Comparison of ENCODE assay signal across 18 cellular contexts in the genomic region with DNA sequence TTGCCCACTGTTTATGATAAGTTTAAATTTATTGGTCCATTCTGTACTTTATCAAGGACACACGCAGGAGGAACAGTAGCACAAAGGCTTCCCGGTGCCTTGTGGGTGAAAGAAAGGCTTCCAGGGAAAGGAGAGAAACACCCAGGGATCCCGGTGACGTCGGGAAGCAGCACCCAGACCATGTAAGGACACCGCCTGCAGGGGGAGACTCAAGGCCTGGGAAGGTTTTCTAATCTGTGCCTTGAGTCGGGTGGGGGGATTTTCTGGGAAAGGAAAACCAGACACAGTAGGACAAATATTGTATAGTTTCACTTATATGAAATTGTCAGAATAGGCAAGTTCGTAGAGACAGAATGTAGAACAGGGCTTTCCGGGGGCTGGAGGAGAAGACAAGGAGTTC. TPM values are rescaled to one million over a fixed set of nuclear protein-coding genes. Genes with fewer than 3 reads are reported as not detected.
A peak's percentile ranks its signal among the peaks of the same experiment; 100 is the strongest.
DNase-seq lines count a peak whose midpoint lies in the region; ATAC-seq, FAIRE-seq and TF ChIP-seq lines count a peak whose summit lies in the region.
"Not testable (repeated sequence)": the region's sequence is repeated elsewhere in the genome, so short reads cannot be mapped to it uniquely, and the experiment has no call there.
"Had no signal": no experiment of that assay in that cellular context is flagged by ENCODE, and none has a peak within 500 bp of the region (broad histone marks: within the 10 kb centered on the region; RNA-seq: fewer than 3 reads in every experiment).

No MANE protein-coding gene starts in this region.

- not testable (repeated sequence) for H2BK15ac ChIP-seq in H9 (ENCODE audit: low read depth, low read length)

- not testable (repeated sequence) for H3K4me1 Mint-ChIP-seq in H9

- not testable (repeated sequence) for H2AFZ ChIP-seq in H9 (ENCODE audit: low read length); PC-9; endothelial cell of umbilical vein (ENCODE audit: low read depth, low read length)

- not testable (repeated sequence) for H3K27ac ChIP-seq in C4-2B; H9 (ENCODE audit: insufficient read length, low read depth, low read length); PC-9; endothelial cell of umbilical vein (ENCODE audit: insufficient read depth, low read depth, low read length); left ventricle myocardium inferior (replicated peaks)

- not testable (repeated sequence) for H2BK20ac ChIP-seq in H9 (ENCODE audit: low read depth, low read length, poor library complexity, severe bottlenecking)

- not testable (repeated sequence) for TF ChIP-seq POLR2A in endothelial cell of umbilical vein (IDR thresholded peaks at IDR 0.05; ENCODE audit: low read depth, low read length)

- H3K9me2 ChIP-seq in PC-9 (ENCODE audit: insufficient read depth): not testable (repeated sequence)

- H4K20me1 ChIP-seq in H9 (ENCODE audit: control insufficient read depth, insufficient read depth, insufficient read length); PC-9 (ENCODE audit: insufficient read depth); endothelial cell of umbilical vein (replicated peaks; ENCODE audit: control insufficient read depth, extremely low read depth, insufficient read depth, low read length): not testable (repeated sequence)

- no CpG with 5 or more reads among the region's 9 CpGs for WGBS in H9 (ENCODE audit: extremely low coverage, insufficient read length, low lambda C conversion rate)

- H3T11ph ChIP-seq in H9 (ENCODE audit: low read length): not testable (repeated sequence)

- H3K56ac ChIP-seq in H9 (ENCODE audit: insufficient read length, low read depth, low read length): not testable (repeated sequence)

- peak; percentile 72 for ATAC-seq in mucosa of descending colon

- not testable (repeated sequence) for H3K36me3 ChIP-seq in PC-9 (ENCODE audit: low read depth); endothelial cell of umbilical vein (ENCODE audit: control insufficient read depth in 2 of 2, extremely low read depth in 1 of 2, insufficient read depth in 2 of 2, low read length in 2 of 2); left ventricle myocardium inferior; mucosa of descending colon (ENCODE audit: low read depth)

- H3K4me3 ChIP-seq in PC-9; astrocyte of the spinal cord (ENCODE audit: low read depth, low read length); endothelial cell of umbilical vein (replicated peaks in 1 of 3; ENCODE audit: insufficient read depth in 1 of 3, low read depth in 1 of 3, low read length in 3 of 3); left ventricle myocardium inferior; mucosa of descending colon: not testable (repeated sequence)

- H3K9ac ChIP-seq in H9 (ENCODE audit: extremely low read depth, insufficient read length, low read length); endothelial cell of umbilical vein (replicated peaks; ENCODE audit: extremely low read depth, insufficient read depth, low read length): not testable (repeated sequence)

- H3K79me1 ChIP-seq in H9 (ENCODE audit: insufficient read depth, low read depth, low read length, poor library complexity, severe bottlenecking): not testable (repeated sequence)

- not testable (repeated sequence) for H2AK5ac ChIP-seq in H9 (ENCODE audit: insufficient read length, low read length)

- not testable (repeated sequence) for H4K5ac ChIP-seq in H9 (ENCODE audit: insufficient read length, low read depth, low read length)

- dilution Hi-C loops in endothelial cell of umbilical vein (cut with MboI; ENCODE audit: extremely low pct_ligation_motif_present, low sequenced_read_pairs): not testable (repeated sequence)

- H3K79me2 ChIP-seq in H9 (ENCODE audit: insufficient read depth, low read length); PC-9 (ENCODE audit: low read depth); endothelial cell of umbilical vein (ENCODE audit: control insufficient read depth, insufficient read depth, low read length): not testable (repeated sequence)

- not testable (repeated sequence) for H2BK5ac ChIP-seq in H9 (ENCODE audit: insufficient read length, low read length)

- not testable (repeated sequence) for BruUV-seq in PC-9 (replicated peaks; lab: Mats Ljungman, UMichigan); endothelial cell of umbilical vein (replicated peaks; lab: Mats Ljungman, UMichigan)

- H3K4me3 Mint-ChIP-seq in H9: not testable (repeated sequence)

- not testable (repeated sequence) for H3K9me1 ChIP-seq in endothelial cell of umbilical vein (replicated peaks; ENCODE audit: control insufficient read depth, extremely low read depth, insufficient read depth, low read length)

- not testable (repeated sequence) for H3K27me3 ChIP-seq in H9 (ENCODE audit: insufficient read depth, low read length); PC-9 (ENCODE audit: insufficient read depth, low read depth); left ventricle myocardium inferior (ENCODE audit: low read depth)
- H3K27me3 ChIP-seq in endothelial cell of umbilical vein (ENCODE audit: control insufficient read depth in 2 of 2, insufficient read depth in 2 of 2, low read length in 2 of 2): peaks cover 9 to 15% of the 10 kb centered on the region in 2 experiments

- H3K27me3 Mint-ChIP-seq in H9 (ENCODE audit: low read depth): peaks cover 41% of the 10 kb centered on the region

- not testable (repeated sequence) for H3K4ac ChIP-seq in H9 (ENCODE audit: low read depth, low read length)

- not testable (repeated sequence) for H2BK12ac ChIP-seq in H9 (ENCODE audit: insufficient read length, low read depth, low read length)

- H3K9me3 ChIP-seq in H9 (ENCODE audit: control insufficient read depth, low read depth, low read length); PC-9 (ENCODE audit: insufficient read depth, low read depth); endothelial cell of umbilical vein (replicated peaks; ENCODE audit: control insufficient read depth, insufficient read depth, low read length); mucosa of descending colon: not testable (repeated sequence)
- peaks cover 12% of the 10 kb centered on the region for H3K9me3 ChIP-seq in left ventricle myocardium inferior (replicated peaks)

- not testable (repeated sequence) for H3K18ac ChIP-seq in H9 (ENCODE audit: insufficient read length, low read depth, low read length)

- H3K14ac ChIP-seq in H9 (ENCODE audit: insufficient read depth, low read length): not testable (repeated sequence)

- FAIRE-seq in endothelial cell of umbilical vein (lab: Jason Lieb, UNC) (peak; percentile 52), urothelium cell line (lab: Jason Lieb, UNC) (peak; percentile 59)

- H3K27ac Mint-ChIP-seq in H9: not testable (repeated sequence)

- DNase-seq in H9; PC-9; astrocyte of the spinal cord (ENCODE audit: low read depth, low spot score); endothelial cell of umbilical vein (ENCODE audit: low read depth, low spot score); left ventricle myocardium inferior; urothelium cell line (ENCODE audit: low spot score): not testable (repeated sequence)
- peak in 2 of 3 donors; percentile 44 to 51 for DNase-seq in mucosa of descending colon

- not testable (repeated sequence) for H4K8ac ChIP-seq in H9 (replicated peaks; ENCODE audit: insufficient read length, low read depth, low read length)

- in situ Hi-C loops in astrocyte of the spinal cord (cut with HindIII; ENCODE audit: low sequenced_read_pairs): not testable (repeated sequence)

- not testable (repeated sequence) for H3F3A ChIP-seq in PC-9 (ENCODE audit: insufficient read depth, low read depth)

- not testable (repeated sequence) for H4K91ac ChIP-seq in H9 (ENCODE audit: insufficient read length, low read depth, low read length)

- intact Hi-C loops in PC-9 (cut with micrococcal nuclease; ENCODE audit: unreplicated experiment); left ventricle myocardium inferior (cut with micrococcal nuclease); mucosa of descending colon (cut with DNase I, micrococcal nuclease): not testable (repeated sequence)
- intact Hi-C loops in endothelial cell of umbilical vein (cut with micrococcal nuclease): loop anchor here (5.0 to 10.0 kb wide), 2 partner anchors 52 to 100 kb away; a partner anchor contains a TSS

- not testable (repeated sequence) for H3K23ac ChIP-seq in H9 (ENCODE audit: insufficient read length, low read depth, low read length)

- POLR2A ChIA-PET in PC-9 (lab: Charles Lee; ENCODE audit: unreplicated experiment); endothelial cell of umbilical vein (lab: Charles Lee): not testable (repeated sequence)

- TF ChIP-seq CTCF in C4-2B (conservative IDR thresholded peaks at IDR 0.05) (peak; percentile 27), H9 (conservative IDR thresholded peaks at IDR 0.05) (peak; percentile 56), PC-9 (conservative IDR thresholded peaks at IDR 0.05) (peak; percentile 39; the same call in 1 of the 2 replicates), astrocyte of the spinal cord (IDR thresholded peaks at IDR 0.05; ENCODE audit: low read depth, low read length) (peak; percentile 3), left ventricle myocardium inferior (IDR thresholded peaks at IDR 0.05; ENCODE audit: borderline replicate concordance) (peak; percentile 32)
- not testable (repeated sequence) for TF ChIP-seq CTCF in endothelial cell of umbilical vein (IDR thresholded peaks at IDR 0.05; ENCODE audit: extremely low read depth in 1 of 2, insufficient read depth in 1 of 2, low read depth in 1 of 2, low read length in 2 of 2); mucosa of descending colon (IDR thresholded peaks at IDR 0.05)

- H3K36me3 Mint-ChIP-seq in H9 (ENCODE audit: insufficient read depth in 1 of 3, low read depth in 3 of 3): not testable (repeated sequence)

- peaks cover 0 to 13% of the 10 kb centered on the region in 2 experiments; a peak in 3 of 5 replicates for H3K9me3 Mint-ChIP-seq in H9

- H3K4me1 ChIP-seq in H9 (ENCODE audit: insufficient read depth, low read length); PC-9 (replicated peaks; ENCODE audit: insufficient read depth); endothelial cell of umbilical vein (ENCODE audit: control insufficient read depth, extremely low read depth, insufficient read depth, low read length); left ventricle myocardium inferior; mucosa of descending colon (ENCODE audit: low read depth): not testable (repeated sequence)

- not testable (repeated sequence) for H3K4me2 ChIP-seq in H9 (ENCODE audit: insufficient read depth, insufficient read length, low read length); PC-9; endothelial cell of umbilical vein (ENCODE audit: insufficient read depth, low read length)

- H3K23me2 ChIP-seq in H9 (ENCODE audit: insufficient read length, low read depth, low read length, poor library complexity, severe bottlenecking): not testable (repeated sequence)

- not testable (repeated sequence) for H2BK120ac ChIP-seq in H9 (ENCODE audit: low read depth, low read length, poor library complexity, severe bottlenecking)

- CTCF ChIA-PET in PC-9 (lab: Charles Lee); endothelial cell of umbilical vein (lab: Charles Lee): not testable (repeated sequence)

RNA-seq across cellular contexts. Expression of a gene that starts 42.7 kb away (rescaled TPM):
- total RNA-seq in H9 (2021) (not detected in 2 replicates), PC-9 (2021) (not detected in 2 replicates), endothelial cell of umbilical vein (not detected in 2 replicates), left ventricle myocardium inferior (not detected), mucosa of descending colon (under 1 TPM in 1 of 3 donors, not detected in 2; 0.52 TPM)
- 0.19 and 0.25 TPM in 2 replicates for polyA plus RNA-seq in endothelial cell of umbilical vein
- 0.14 and 0.34 TPM in 2 replicates for polyA plus RNA-seq in endothelial cell of umbilical vein (2011; cell fraction: cytosol; rRNA removed)
- polyA plus RNA-seq in endothelial cell of umbilical vein (2011; cell fraction: nucleus; rRNA removed): 0.36 TPM in 1 of 2 replicates, not detected in the other
- not detected in 2 replicates for polyA plus RNA-seq in endothelial cell of umbilical vein (2012)
- polyA minus RNA-seq in endothelial cell of umbilical vein: not detected in 2 replicates
- not detected for polyA minus RNA-seq in endothelial cell of umbilical vein (2011; cell fraction: cytosol; rRNA and poly(A)+ RNA removed)
- polyA minus RNA-seq in endothelial cell of umbilical vein (2011; cell fraction: nucleus; rRNA and poly(A)+ RNA removed): not detected in 2 replicates
- total RNA-seq: activated naive CD4-positive, alpha-beta T cell treated with anti-CD3 and anti-CD28 coated beads, Interleukin-2, amount 50 U/mL, for 72 hours; HT-29; MCF 10A; myocyte; psoas muscle; RPMI7951; skeletal muscle tissue; T-helper 17 cell; temporal lobe had no signal
- polyA plus RNA-seq: psoas muscle, SK-N-SH had no signal

RNA-seq across cellular contexts. Expression of a gene that starts 52.2 kb away (rescaled TPM):
- 38.7 and 44.7 TPM in 2 replicates for total RNA-seq in H9 (2021)
- 20.4 and 33.8 TPM in 2 replicates for total RNA-seq in PC-9 (2021)
- total RNA-seq in endothelial cell of umbilical vein: 33.4 and 36.1 TPM in 2 replicates
- polyA plus RNA-seq in endothelial cell of umbilical vein: 18.6 and 27.1 TPM in 2 replicates
- polyA plus RNA-seq in endothelial cell of umbilical vein (2011; cell fraction: cytosol; rRNA removed): 46.9 and 52.2 TPM in 2 replicates
- 15.2 and 21.0 TPM in 2 replicates for polyA plus RNA-seq in endothelial cell of umbilical vein (2011; cell fraction: nucleus; rRNA removed)
- polyA plus RNA-seq in endothelial cell of umbilical vein (2012): 51.8 and 101 TPM in 2 replicates
- 5.1 and 5.5 TPM in 2 replicates for polyA minus RNA-seq in endothelial cell of umbilical vein
- polyA minus RNA-seq in endothelial cell of umbilical vein (2011; cell fraction: cytosol; rRNA and poly(A)+ RNA removed): 7.1 TPM
- polyA minus RNA-seq in endothelial cell of umbilical vein (2011; cell fraction: nucleus; rRNA and poly(A)+ RNA removed): 5.0 and 7.3 TPM in 2 replicates
- 30.6 TPM for total RNA-seq in left ventricle myocardium inferior
- total RNA-seq in mucosa of descending colon: 10 to 100 TPM; 22.3 to 33.5 (median 23.9) TPM
